In the genomic region with DNA sequence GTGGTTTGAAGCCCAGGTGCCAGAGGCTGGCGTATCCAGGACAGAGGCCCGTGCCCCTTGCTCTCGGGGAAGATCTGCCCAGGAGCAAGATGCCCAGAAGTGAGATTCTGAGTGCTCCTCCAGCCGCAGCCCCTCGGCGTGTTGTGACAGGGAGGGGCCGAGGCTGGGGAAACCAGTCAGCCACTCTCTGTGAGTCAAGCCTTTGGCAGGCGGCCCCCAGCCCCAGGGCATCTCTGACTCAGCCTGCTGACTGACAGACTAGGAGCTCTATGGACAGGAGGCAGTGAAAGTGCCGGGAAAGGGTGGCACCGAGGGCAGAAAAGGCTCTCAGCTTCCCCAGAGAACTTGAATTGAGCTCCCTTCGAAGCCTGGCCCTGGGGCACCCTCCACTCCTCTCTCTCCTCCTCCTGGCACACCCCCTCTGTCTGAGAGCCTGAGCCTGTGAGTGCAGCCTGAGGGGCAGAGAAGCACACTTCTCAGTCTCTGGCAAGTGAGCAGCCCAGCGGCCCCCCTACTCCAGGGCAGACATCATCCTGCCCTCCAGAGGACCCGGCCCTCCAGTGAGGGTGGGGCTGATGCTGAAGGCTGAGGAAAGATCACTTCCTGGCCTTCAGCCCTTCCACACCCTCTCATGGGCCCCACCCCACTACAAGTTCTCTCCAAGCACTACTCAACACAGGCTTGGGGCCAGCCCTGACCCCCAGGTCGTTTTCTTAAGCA, we compare ENCODE assay signal across 8 cellular contexts. TPM values are rescaled to one million over a fixed set of nuclear protein-coding genes. Genes with fewer than 3 reads are reported as not detected.
DNase-seq lines count a peak whose midpoint lies in the region; ATAC-seq and TF ChIP-seq lines count a peak whose summit lies in the region.

No MANE protein-coding gene starts in this region.

- H3K27me3 Mint-ChIP-seq in chondrocyte (ENCODE audit: low read depth) (no peaks in the 10 kb centered on the region), progenitor cell of endocrine pancreas (no peaks in the 10 kb centered on the region)

- peak overlapping the region; percentile 35 for H3K4me3 Mint-ChIP-seq in chondrocyte (ENCODE audit: unreplicated experiment)
- no peak overlapping the region for H3K4me3 Mint-ChIP-seq in progenitor cell of endocrine pancreas (ENCODE audit: low read depth)

- no peak overlapping the region; the same call in 1 of the 2 replicates for H3K27ac ChIP-seq in HUES6 (ENCODE audit: low read depth, low read length)
- no peak overlapping the region for H3K27ac ChIP-seq in lung (ENCODE audit: low read depth in 1 of 2, low read length in 1 of 2)

- H3K4me1 Mint-ChIP-seq in chondrocyte (ENCODE audit: low read depth) (peaks cover 35% of the 10 kb centered on the region), progenitor cell of endocrine pancreas (ENCODE audit: low read depth) (no peaks in the 10 kb centered on the region)

- H3K27me3 ChIP-seq in HUES6 (ENCODE audit: control insufficient read depth, insufficient read depth, low read length) (no peaks in the 10 kb centered on the region), lung (ENCODE audit: control insufficient read depth, insufficient read depth) (no peaks in the 10 kb centered on the region)

- peak; percentile 96 for DNase-seq in AG08395 (ENCODE audit: low spot score)
- peak; percentile 95 for DNase-seq in chondrocyte (ENCODE audit: low spot score)
- peak; percentile 53 for DNase-seq in lung (ENCODE audit: low spot score)
- no peak for DNase-seq in progenitor cell of endocrine pancreas (ENCODE audit: low spot score, unreplicated experiment)
- no peak for DNase-seq in erythroblast (lab: John Stamatoyannopoulos, UW)
- no peak for DNase-seq in middle frontal gyrus (ENCODE audit: extremely low spot score, low spot score)

- no peaks in the 10 kb centered on the region for H3K36me3 ChIP-seq in HUES6 (ENCODE audit: control insufficient read depth, insufficient read depth, low read length)
- H3K36me3 ChIP-seq in lung (ENCODE audit: control insufficient read depth in 2 of 2, insufficient read depth in 2 of 2, low read length in 2 of 2), result no peaks in the 10 kb centered on the region

- H3K9ac ChIP-seq in HUES6 (ENCODE audit: low read length), result peak overlapping the region; percentile 21

- ATAC-seq in lung (ENCODE audit: insufficient read depth, low FRiP score) (peak; percentile 81), GM19452 (IDR thresholded peaks at IDR 0.05; ENCODE audit: unreplicated experiment) (no peak)

- WGBS in lung, 2 donors, result 57 to 82% methylated on average over 14 of the region's 14 CpGs

- H3K4me3 ChIP-seq in HUES6 (ENCODE audit: low read depth, low read length), result no peak overlapping the region; the same call in 1 of the 2 replicates
- H3K4me3 ChIP-seq in lung, result no peak overlapping the region

- H3K36me3 Mint-ChIP-seq in chondrocyte (ENCODE audit: low read depth) (no peaks in the 10 kb centered on the region), progenitor cell of endocrine pancreas (ENCODE audit: insufficient read depth) (no peaks in the 10 kb centered on the region)

- H3K27ac Mint-ChIP-seq in chondrocyte (ENCODE audit: unreplicated experiment), result peak overlapping the region; percentile 93
- no peak overlapping the region for H3K27ac Mint-ChIP-seq in progenitor cell of endocrine pancreas

- TF ChIP-seq CTCF in chondrocyte (IDR thresholded peaks at IDR 0.05) (no peak), lung (IDR thresholded peaks at IDR 0.05; ENCODE audit: control extremely low read depth, extremely low read depth) (no peak), progenitor cell of endocrine pancreas (IDR thresholded peaks at IDR 0.05; ENCODE audit: unreplicated experiment) (no peak)

- H3K9me3 ChIP-seq in HUES6 (ENCODE audit: control insufficient read depth, insufficient read depth, low read depth, low read length) (peaks cover 15% of the 10 kb centered on the region), lung (ENCODE audit: control insufficient read depth in 2 of 2, insufficient read depth in 1 of 2, low read length in 1 of 2) (no peaks in the 10 kb centered on the region)

- H3K9me3 Mint-ChIP-seq in chondrocyte (ENCODE audit: low read depth) (no peaks in the 10 kb centered on the region), progenitor cell of endocrine pancreas (ENCODE audit: low read depth) (peaks cover 8% of the 10 kb centered on the region)

- no peak for TF ChIP-seq POLR2A in erythroblast (IDR thresholded peaks at IDR 0.05; ENCODE audit: low read length)

- H3K4me1 ChIP-seq in HUES6 (ENCODE audit: control insufficient read depth, insufficient read depth, low read length) (peaks cover 12% of the 10 kb centered on the region; the same call in 1 of the 2 replicates), lung (ENCODE audit: control insufficient read depth in 2 of 2, insufficient read depth in 2 of 2, low read length in 2 of 2) (peaks cover 0 to 2% of the 10 kb centered on the region in 2 donors)

RNA-seq across cellular contexts. Expression of a gene that starts 32.1 kb away (rescaled TPM):
- 2.7 to 4.9 TPM (median 4.7 TPM) in 3 replicates for total RNA-seq in chondrocyte
- 1 to 10 TPM; 2.6 to 4.7 TPM for total RNA-seq in lung
- polyA plus RNA-seq in lung, result 1 to 10 TPM; 1.1 to 2.2 TPM
- total RNA-seq in progenitor cell of endocrine pancreas, result 31.5 and 37.5 TPM in 2 replicates

Comparison
In these comparisons a context has a peak if more than half of its experiments do, and no peak if none do; other contexts are left out.
1. DNase-seq: peak in AG08395 (single experiment), chondrocyte (single experiment) and lung (single experiment); none in progenitor cell of endocrine pancreas (single experiment), erythroblast (0 of 2) and middle frontal gyrus (single experiment).